Comparison of ENCODE assay signal across 34 cellular contexts in genomic region chr14:55911794-55912193, GRCh38.
DNase-seq lines count a peak whose midpoint lies in the region; ATAC-seq and TF ChIP-seq lines count a peak whose summit lies in the region.
"Had no signal": no experiment of that assay in that cellular context is flagged by ENCODE, and none has a peak within 500 bp of the region (broad histone marks: within the 10 kb centered on the region; RNA-seq: fewer than 3 reads in every experiment).

No MANE protein-coding gene starts in this region.

- in situ Hi-C loops in astrocyte of the spinal cord (cut with HindIII; ENCODE audit: low sequenced_read_pairs) = no loop called here

- H3K9me3 Mint-ChIP-seq in glutamatergic neuron (ENCODE audit: unreplicated experiment) = no peaks in the 10 kb centered on the region
- peaks cover 0 to 5% (median 0%) of the 10 kb centered on the region in 11 donors for H3K9me3 Mint-ChIP-seq in naive thymus-derived CD4-positive, alpha-beta T cell
- H3K9me3 Mint-ChIP-seq: activated CD4-positive, alpha-beta memory T cell treated with anti-CD3 and anti-CD28 coated beads for 36 hours; mesothelial cell of epicardium; stimulated activated naive CD8-positive, alpha-beta T cell treated with anti-CD3 and anti-CD28 coated beads, Interleukin-15, amount 100 ng/mL, for 72 hours had no signal

- no peaks in the 10 kb centered on the region for H3F3A ChIP-seq in PC-9 (ENCODE audit: insufficient read depth, low read depth)

- intact Hi-C loops in sciatic nerve (cut with DNase I) = no loop called here
- intact Hi-C loops in naive thymus-derived CD4-positive, alpha-beta T cell (cut with micrococcal nuclease) = no loop called here
- intact Hi-C loops in PC-9 (cut with micrococcal nuclease; ENCODE audit: unreplicated experiment) = no loop called here

- H3K36me3 ChIP-seq in naive thymus-derived CD4-positive, alpha-beta T cell (ENCODE audit: control insufficient read depth in 2 of 3, insufficient read depth in 3 of 3, low read length in 3 of 3) = no peaks in the 10 kb centered on the region
- no peaks in the 10 kb centered on the region for H3K36me3 ChIP-seq in PC-9 (ENCODE audit: low read depth)
- H3K36me3 ChIP-seq in effector memory CD4-positive, alpha-beta T cell (ENCODE audit: control insufficient read depth, insufficient read depth, low read length) = no peaks in the 10 kb centered on the region
- H3K36me3 ChIP-seq: breast epithelium, colonic mucosa, MG63, vagina had no signal

- TF ChIP-seq CTCF in astrocyte of the spinal cord (IDR thresholded peaks at IDR 0.05; ENCODE audit: low read depth, low read length) (no peak), glutamatergic neuron (IDR thresholded peaks at IDR 0.05; ENCODE audit: partially characterized antibody, unreplicated experiment) (no peak), PC-9 (conservative IDR thresholded peaks at IDR 0.05) (no peak)

- H3K27me3 ChIP-seq in naive thymus-derived CD4-positive, alpha-beta T cell (ENCODE audit: control insufficient read depth in 2 of 2, insufficient read depth in 2 of 2, low read length in 2 of 2) = no peaks in the 10 kb centered on the region
- H3K27me3 ChIP-seq in PC-9 (ENCODE audit: insufficient read depth, low read depth) = 0 out of 2 replicates have a peak, but pooled peaks cover 5% of the 10 kb centered on the region
- H3K27me3 ChIP-seq in effector memory CD4-positive, alpha-beta T cell (replicated peaks; ENCODE audit: control insufficient read depth, insufficient read depth, low read length, poor library complexity, severe bottlenecking) = no peaks in the 10 kb centered on the region
- H3K27me3 ChIP-seq: breast epithelium, colonic mucosa, MG63, vagina had no signal

- DNase-seq in GM03348 (ENCODE audit: low spot score) (peak; percentile 6), astrocyte of the spinal cord (ENCODE audit: low read depth, low spot score) (peak; percentile 68), glutamatergic neuron (peak; percentile 16), sciatic nerve (ENCODE audit: low spot score) (no peak), PC-9 (no peak), activated gamma-delta T cell (lab: John Stamatoyannopoulos, UW) (no peak)
- no peak for DNase-seq in naive thymus-derived CD4-positive, alpha-beta T cell
- no peak for DNase-seq in effector memory CD4-positive, alpha-beta T cell
- DNase-seq: activated CD4-positive, alpha-beta memory T cell treated with anti-CD3 and anti-CD28 coated beads for 36 hours; activated naive CD4-positive, alpha-beta T cell treated with Interleukin-2 at 50 U/mL for 16 hours; colonic mucosa; DMS153; effector CD4-positive, alpha-beta T cell; H9; head of caudate nucleus; MG63; naive B cell; NCI-H1105; NCI-H187; NCI-H226; NCI-H526 treated with DMSO at 0.1 percent for 48 hours; SHP77; stimulated activated CD4-positive, alpha-beta T cell treated with anti-CD3 and anti-CD28 coated beads, Interleukin-1b, Interleukin-23, amount 100 ng/mL, for 48 hours; stimulated activated naive CD8-positive, alpha-beta T cell treated with anti-CD3 and anti-CD28 coated beads, Interleukin-15, amount 100 ng/mL, for 72 hours; T-helper 17 cell had no signal

- H4K20me1 ChIP-seq in PC-9 (ENCODE audit: insufficient read depth) = no peaks in the 10 kb centered on the region

- peak overlapping the region; percentile 50 for H3K4me3 Mint-ChIP-seq in glutamatergic neuron (ENCODE audit: unreplicated experiment)
- no peak overlapping the region for H3K4me3 Mint-ChIP-seq in naive thymus-derived CD4-positive, alpha-beta T cell
- H3K4me3 Mint-ChIP-seq: activated CD4-positive, alpha-beta memory T cell treated with anti-CD3 and anti-CD28 coated beads for 36 hours; B cell; H9; mesothelial cell of epicardium; naive B cell; stimulated activated naive CD8-positive, alpha-beta T cell treated with anti-CD3 and anti-CD28 coated beads, Interleukin-15, amount 100 ng/mL, for 72 hours; T-helper 17 cell had no signal

- peaks cover 17% of the 10 kb centered on the region for H3K4me1 Mint-ChIP-seq in glutamatergic neuron (ENCODE audit: low read depth, unreplicated experiment)
- H3K4me1 Mint-ChIP-seq in naive thymus-derived CD4-positive, alpha-beta T cell = no peaks in the 10 kb centered on the region
- H3K4me1 Mint-ChIP-seq: B cell; mesothelial cell of epicardium; naive B cell; stimulated activated naive CD8-positive, alpha-beta T cell treated with anti-CD3 and anti-CD28 coated beads, Interleukin-15, amount 100 ng/mL, for 72 hours; T-helper 17 cell had no signal

- no TSS peak for BruUV-seq in PC-9 (replicated peaks; lab: Mats Ljungman, UMichigan)

- CTCF ChIA-PET in naive thymus-derived CD4-positive, alpha-beta T cell (lab: Charles Lee) = no interaction called here
- CTCF ChIA-PET in PC-9 (lab: Charles Lee) = no interaction called here

- no peaks in the 10 kb centered on the region; the same call in 1 of the 2 replicates for H3K9me2 ChIP-seq in PC-9 (ENCODE audit: insufficient read depth)

- POLR2A ChIA-PET in naive thymus-derived CD4-positive, alpha-beta T cell (lab: Charles Lee) = no interaction called here
- POLR2A ChIA-PET in PC-9 (lab: Charles Lee; ENCODE audit: unreplicated experiment) = no interaction called here

- H3K9me3 ChIP-seq in naive thymus-derived CD4-positive, alpha-beta T cell (ENCODE audit: control insufficient read depth in 2 of 3, low read length in 3 of 3) = no peaks in the 10 kb centered on the region
- H3K9me3 ChIP-seq in PC-9 (ENCODE audit: insufficient read depth, low read depth) = peaks cover 4% of the 10 kb centered on the region; the same call in 1 of the 2 replicates
- H3K9me3 ChIP-seq in effector memory CD4-positive, alpha-beta T cell (ENCODE audit: control insufficient read depth, low read length) = no peaks in the 10 kb centered on the region
- H3K9me3 ChIP-seq: breast epithelium, colonic mucosa, MG63, vagina had no signal

- no peaks in the 10 kb centered on the region for H3K79me2 ChIP-seq in PC-9 (ENCODE audit: low read depth)

- no peak overlapping the region for H3K27ac ChIP-seq in naive thymus-derived CD4-positive, alpha-beta T cell (ENCODE audit: low read depth, low read length)
- no peak overlapping the region for H3K27ac ChIP-seq in PC-9
- no peak overlapping the region for H3K27ac ChIP-seq in effector memory CD4-positive, alpha-beta T cell (ENCODE audit: insufficient read depth, low read length, poor library complexity, severe bottlenecking)
- H3K27ac ChIP-seq: breast epithelium, colonic mucosa, epithelial cell of prostate, HL-60, KMS-11, vagina had no signal

- H2AFZ ChIP-seq in PC-9 = no peak overlapping the region

- H3K4me3 ChIP-seq in astrocyte of the spinal cord (ENCODE audit: low read depth, low read length) (no peak overlapping the region), PC-9 (no peak overlapping the region)
- H3K4me3 ChIP-seq in naive thymus-derived CD4-positive, alpha-beta T cell (ENCODE audit: low read length) = no peak overlapping the region
- no peak overlapping the region for H3K4me3 ChIP-seq in effector memory CD4-positive, alpha-beta T cell (ENCODE audit: insufficient read depth, low read depth, low read length, poor library complexity, severe bottlenecking)
- H3K4me3 ChIP-seq: breast epithelium, colonic mucosa, MG63, vagina had no signal

- H3K27ac Mint-ChIP-seq in glutamatergic neuron (ENCODE audit: unreplicated experiment) = no peak overlapping the region
- no peak overlapping the region for H3K27ac Mint-ChIP-seq in naive thymus-derived CD4-positive, alpha-beta T cell
- H3K27ac Mint-ChIP-seq: activated CD4-positive, alpha-beta memory T cell treated with anti-CD3 and anti-CD28 coated beads for 36 hours; B cell; H9; mesothelial cell of epicardium; naive B cell; T-helper 17 cell had no signal

- peaks cover 6% of the 10 kb centered on the region for H3K36me3 Mint-ChIP-seq in glutamatergic neuron (ENCODE audit: unreplicated experiment)
- no peaks in the 10 kb centered on the region for H3K36me3 Mint-ChIP-seq in naive thymus-derived CD4-positive, alpha-beta T cell
- H3K36me3 Mint-ChIP-seq: activated CD4-positive, alpha-beta memory T cell treated with anti-CD3 and anti-CD28 coated beads for 36 hours; mesothelial cell of epicardium; naive B cell had no signal

- no peaks in the 10 kb centered on the region for H3K4me1 ChIP-seq in naive thymus-derived CD4-positive, alpha-beta T cell (ENCODE audit: control insufficient read depth in 2 of 2, insufficient read depth in 2 of 2, low read length in 2 of 2)
- no peaks in the 10 kb centered on the region for H3K4me1 ChIP-seq in PC-9 (replicated peaks; ENCODE audit: insufficient read depth)
- H3K4me1 ChIP-seq in effector memory CD4-positive, alpha-beta T cell (ENCODE audit: control insufficient read depth, insufficient read depth, low read length, poor library complexity, severe bottlenecking) = no peaks in the 10 kb centered on the region
- H3K4me1 ChIP-seq: breast epithelium, colonic mucosa, vagina had no signal

- ATAC-seq in sciatic nerve = peak; percentile 16
- ATAC-seq in naive thymus-derived CD4-positive, alpha-beta T cell = no peak
- ATAC-seq: activated CD4-positive, CD25-positive, alpha-beta regulatory T cell treated with anti-CD3 and anti-CD28 coated beads, Interleukin-2, amount 50 U/mL, for 24 hours; Panc1; stimulated activated naive CD8-positive, alpha-beta T cell treated with anti-CD3 and anti-CD28 coated beads, Interleukin-15, amount 100 ng/mL, for 72 hours; T-helper 17 cell had no signal

- no peak overlapping the region for H3K4me2 ChIP-seq in PC-9
- H3K4me2 ChIP-seq: KMS-11 had no signal

- no peaks in the 10 kb centered on the region for H3K27me3 Mint-ChIP-seq in glutamatergic neuron (ENCODE audit: unreplicated experiment)
- H3K27me3 Mint-ChIP-seq in naive thymus-derived CD4-positive, alpha-beta T cell = peaks cover 9 to 19% (median 16%) of the 10 kb centered on the region in 5 donors

Comparison
In these comparisons a context has a peak if more than half of its experiments do, and no peak if none do; other contexts are left out.
1. DNase-seq: peak in GM03348 (single experiment), astrocyte of the spinal cord (single experiment) and glutamatergic neuron (single experiment); none in sciatic nerve (single experiment), naive thymus-derived CD4-positive, alpha-beta T cell (0 of 9), PC-9 (0 of 2), effector memory CD4-positive, alpha-beta T cell (0 of 3) and activated gamma-delta T cell (single experiment).